Comparison of ENCODE assay signal across 17 cellular contexts in the genomic region with DNA sequence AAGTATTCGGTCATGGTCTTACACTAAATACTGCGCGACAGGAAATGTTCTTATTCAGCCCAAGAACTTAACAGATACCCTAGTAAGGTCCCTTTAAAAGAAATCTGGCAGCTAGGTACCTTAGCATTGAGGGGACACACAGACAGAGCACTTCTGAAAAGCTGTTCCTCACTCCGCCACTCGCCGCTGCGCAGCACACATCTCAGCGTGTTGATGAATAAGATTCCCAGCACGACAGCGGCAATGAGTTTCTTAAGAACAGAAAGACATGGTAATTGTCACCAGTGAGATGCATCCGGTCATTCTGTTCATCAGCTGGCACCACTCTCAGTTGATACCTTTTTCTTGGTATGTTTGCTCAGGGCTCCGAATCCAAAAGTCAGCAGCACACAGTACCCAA. TPM values are rescaled to one million over a fixed set of nuclear protein-coding genes. Genes with fewer than 3 reads are reported as not detected.
DNase-seq lines count a peak whose midpoint lies in the region; ATAC-seq and TF ChIP-seq lines count a peak whose summit lies in the region.
"Had no signal": no experiment of that assay in that cellular context is flagged by ENCODE, and none has a peak within 500 bp of the region (broad histone marks: within the 10 kb centered on the region; RNA-seq: fewer than 3 reads in every experiment).

No MANE protein-coding gene starts in this region.

- no peaks in the 10 kb centered on the region for H3K27me3 Mint-ChIP-seq in H9 (ENCODE audit: low read depth)
- H3K27me3 Mint-ChIP-seq: CD4-positive, alpha-beta T cell; CD8-positive, alpha-beta memory T cell had no signal

- no peaks in the 10 kb centered on the region for H3K23me2 ChIP-seq in H9 (ENCODE audit: insufficient read length, low read depth, low read length, poor library complexity, severe bottlenecking)

- H3K4me1 ChIP-seq in H9 (ENCODE audit: insufficient read depth, low read length) = no peaks in the 10 kb centered on the region
- H3K4me1 ChIP-seq: BE2C; BLaER1 treated with 17β-estradiol and CSF1 and Interleukin-3, amounts not matched to agents 10 nM and 100 nM had no signal

- no peak overlapping the region for H3K4ac ChIP-seq in H9 (ENCODE audit: low read depth, low read length)

- H3K4me2 ChIP-seq in H9 (ENCODE audit: insufficient read depth, insufficient read length, low read length) = no peak overlapping the region
- H3K4me2 ChIP-seq: BLaER1 treated with 17β-estradiol and CSF1 and Interleukin-3, amounts not matched to agents 10 nM and 100 nM; GM23338 had no signal

- H3K27me3 ChIP-seq in H9 (ENCODE audit: insufficient read depth, low read length) (no peaks in the 10 kb centered on the region), dorsolateral prefrontal cortex (no peaks in the 10 kb centered on the region)
- H3K27me3 ChIP-seq: BE2C; BLaER1 treated with 17β-estradiol and CSF1 and Interleukin-3, amounts not matched to agents 10 nM and 100 nM had no signal

- H2BK20ac ChIP-seq in H9 (ENCODE audit: low read depth, low read length, poor library complexity, severe bottlenecking) = no peak overlapping the region

- no peak overlapping the region for H3K18ac ChIP-seq in H9 (ENCODE audit: insufficient read length, low read depth, low read length)

- no peaks in the 10 kb centered on the region for H4K20me1 ChIP-seq in H9 (ENCODE audit: control insufficient read depth, insufficient read depth, insufficient read length)

- no peaks in the 10 kb centered on the region for H3K9me3 Mint-ChIP-seq in H9
- H3K9me3 Mint-ChIP-seq: CD14-positive monocyte; CD4-positive, alpha-beta T cell; CD8-positive, alpha-beta memory T cell; GM23338 had no signal

- no peak overlapping the region for H4K5ac ChIP-seq in H9 (ENCODE audit: insufficient read length, low read depth, low read length)

- no peaks in the 10 kb centered on the region for H3K9me3 ChIP-seq in H9 (ENCODE audit: control insufficient read depth, low read depth, low read length)
- H3K9me3 ChIP-seq: BE2C; BLaER1 treated with 17β-estradiol and CSF1 and Interleukin-3, amounts not matched to agents 10 nM and 100 nM had no signal

- no peak overlapping the region for H4K91ac ChIP-seq in H9 (ENCODE audit: insufficient read length, low read depth, low read length)

- no peak overlapping the region for H2BK12ac ChIP-seq in H9 (ENCODE audit: insufficient read length, low read depth, low read length)

- no peaks in the 10 kb centered on the region for H3K79me2 ChIP-seq in H9 (ENCODE audit: insufficient read depth, low read length)

- H3K9ac ChIP-seq in H9 (ENCODE audit: extremely low read depth, insufficient read length, low read length) = no peak overlapping the region
- H3K9ac ChIP-seq: BLaER1 treated with 17β-estradiol and CSF1 and Interleukin-3, amounts not matched to agents 10 nM and 100 nM had no signal

- peak overlapping the region in 2 of 3 experiments; percentile 63 to 78; a peak in 1 of 7 replicates for H3K27ac Mint-ChIP-seq in H9
- H3K27ac Mint-ChIP-seq: CD4-positive, alpha-beta T cell; CD8-positive, alpha-beta memory T cell; GM23338 had no signal

- DNase-seq in H9 (no peak), NCI-H2227 treated with DMSO at 0.1 percent for 48 hours (lab: John Stamatoyannopoulos, UW) (peak; percentile 48), dorsolateral prefrontal cortex (no peak), sciatic nerve (ENCODE audit: low spot score) (no peak), DMS 273 (lab: John Stamatoyannopoulos, UW; ENCODE audit: unreplicated experiment) (no peak), cerebellum (ENCODE audit: low spot score) (no peak)
- DNase-seq: BE2C; CD4-positive, alpha-beta T cell; CD8-positive, alpha-beta memory T cell; DMS153; DND-41; HCEC 1CT had no signal

- H3K27ac ChIP-seq in H9 (ENCODE audit: insufficient read length, low read depth, low read length) (no peak overlapping the region), dorsolateral prefrontal cortex (peak overlapping the region in 47 of 59 donors; percentile 4 to 95 (median 87)), temporal lobe (ENCODE audit: low read depth, low read length) (peak overlapping the region; percentile 10)
- H3K27ac ChIP-seq: BLaER1 treated with 17β-estradiol and CSF1 and Interleukin-3, amounts not matched to agents 10 nM and 100 nM had no signal

- no peak overlapping the region for H2AK5ac ChIP-seq in H9 (ENCODE audit: insufficient read length, low read length)

- H3K36me3 Mint-ChIP-seq in H9 (ENCODE audit: insufficient read depth in 1 of 3, low read depth in 3 of 3) = peaks cover 33 to 57% (median 50%) of the 10 kb centered on the region in 3 experiments; a peak in 6 of 7 replicates

- no peak overlapping the region for H3K56ac ChIP-seq in H9 (ENCODE audit: insufficient read length, low read depth, low read length)

- no peak overlapping the region for H3K4me3 Mint-ChIP-seq in H9
- H3K4me3 Mint-ChIP-seq: CD14-positive monocyte; CD4-positive, alpha-beta T cell; CD8-positive, alpha-beta memory T cell; GM23338 had no signal

- ATAC-seq in GM19023 (IDR thresholded peaks at IDR 0.05; ENCODE audit: unreplicated experiment) = no peak
- ATAC-seq in sciatic nerve = no peak
- ATAC-seq: GM23338 had no signal

- no CpG with 5 or more reads among the region's 12 CpGs for WGBS in H9 (ENCODE audit: extremely low coverage, insufficient read length, low lambda C conversion rate)

- no peak overlapping the region for H2BK15ac ChIP-seq in H9 (ENCODE audit: low read depth, low read length)

- peaks cover 8 to 9% of the 10 kb centered on the region in 2 experiments for H3K4me1 Mint-ChIP-seq in H9
- H3K4me1 Mint-ChIP-seq: CD8-positive, alpha-beta memory T cell had no signal

- no peak overlapping the region for H2BK120ac ChIP-seq in H9 (ENCODE audit: low read depth, low read length, poor library complexity, severe bottlenecking)

- TF ChIP-seq CTCF in H9 (conservative IDR thresholded peaks at IDR 0.05) (no peak), dorsolateral prefrontal cortex (IDR thresholded peaks at IDR 0.05 in 54 of 56, conservative IDR thresholded peaks at IDR 0.05 in 2 of 56; ENCODE audit: low read depth in 1 of 56, partially characterized antibody in 56 of 56) (peak in 1 of 56 donors; percentile 6)

- H2AFZ ChIP-seq in H9 (ENCODE audit: low read length) = no peak overlapping the region
- H2AFZ ChIP-seq: GM23338 had no signal

- H4K8ac ChIP-seq in H9 (replicated peaks; ENCODE audit: insufficient read length, low read depth, low read length) = no peak overlapping the region

- H3K4me3 ChIP-seq in dorsolateral prefrontal cortex = peak overlapping the region in 54 of 59 donors; percentile 1 to 74 (median 50)
- H3K4me3 ChIP-seq: BLaER1 treated with 17β-estradiol and CSF1 and Interleukin-3, amounts not matched to agents 10 nM and 100 nM; GM23338 had no signal

- no peak overlapping the region for H2BK5ac ChIP-seq in H9 (ENCODE audit: insufficient read length, low read length)

- H3K79me1 ChIP-seq in H9 (ENCODE audit: insufficient read depth, low read depth, low read length, poor library complexity, severe bottlenecking) = no peaks in the 10 kb centered on the region

- no peak overlapping the region for H3K14ac ChIP-seq in H9 (ENCODE audit: insufficient read depth, low read length)

- no peak overlapping the region for H3K23ac ChIP-seq in H9 (ENCODE audit: insufficient read length, low read depth, low read length)

- intact Hi-C loops in dorsolateral prefrontal cortex (cut with DNase I) (no loop called here), sciatic nerve (cut with DNase I) (no loop called here)

- no peak overlapping the region for H3T11ph ChIP-seq in H9 (ENCODE audit: low read length)

RNA-seq across cellular contexts. Expression of gene TMTC4, which starts 39.9 kb away (rescaled TPM):
- total RNA-seq in H9 (2021) (27.3 and 28.1 TPM in 2 replicates), dorsolateral prefrontal cortex (100 to 1,000 TPM in 4 of 120 experiments, 10 to 100 TPM in 116; 15.7 to 223 (median 42.8) TPM), temporal lobe (52.1 TPM), sciatic nerve (19.1 TPM), cerebellum (73.3 TPM)

RNA-seq across cellular contexts. Expression of gene GGACT, which starts 46.1 kb away (rescaled TPM):
- 1.3 TPM in 2 replicates for total RNA-seq in H9 (2021)
- 10 to 100 TPM in 1 of 120 experiments, 1 to 10 TPM in 114, under 1 TPM in 5; 0.56 to 10.3 (median 2.8) TPM for total RNA-seq in dorsolateral prefrontal cortex
- total RNA-seq in temporal lobe = 0.49 TPM
- total RNA-seq in sciatic nerve = 5.2 TPM
- 3.3 TPM for total RNA-seq in cerebellum
